ENCODE assay signal across 1 cellular context in the genomic region with DNA sequence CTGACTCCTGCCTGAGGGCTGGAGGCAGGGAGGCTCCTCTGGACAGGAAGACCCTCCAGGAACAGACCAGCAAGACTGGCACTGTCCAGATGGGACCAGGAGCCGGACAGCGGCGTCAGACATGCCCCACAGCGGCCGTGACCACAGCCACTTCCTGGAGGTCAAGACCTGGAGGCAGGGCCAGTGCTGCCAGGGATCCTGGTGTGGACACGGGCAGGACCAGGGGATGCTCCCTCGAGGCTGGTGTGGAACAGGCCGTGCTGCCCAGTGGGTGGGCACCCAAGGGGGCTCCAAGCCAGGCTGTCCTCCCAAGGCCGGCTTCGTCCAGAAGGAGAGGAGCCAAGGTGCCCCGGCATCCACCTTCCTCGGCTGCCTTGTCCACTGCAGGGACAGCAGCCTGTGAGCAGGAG.
TF ChIP-seq lines count a peak whose summit lies in the region.

No MANE protein-coding gene starts in this region.

TF ChIP-seq in HepG2, 621 proteins besides CTCF, POLR2A, EP300 and RAD21 (continued from another document and continues in another):
- TF ChIP-seq, protein P1, sequence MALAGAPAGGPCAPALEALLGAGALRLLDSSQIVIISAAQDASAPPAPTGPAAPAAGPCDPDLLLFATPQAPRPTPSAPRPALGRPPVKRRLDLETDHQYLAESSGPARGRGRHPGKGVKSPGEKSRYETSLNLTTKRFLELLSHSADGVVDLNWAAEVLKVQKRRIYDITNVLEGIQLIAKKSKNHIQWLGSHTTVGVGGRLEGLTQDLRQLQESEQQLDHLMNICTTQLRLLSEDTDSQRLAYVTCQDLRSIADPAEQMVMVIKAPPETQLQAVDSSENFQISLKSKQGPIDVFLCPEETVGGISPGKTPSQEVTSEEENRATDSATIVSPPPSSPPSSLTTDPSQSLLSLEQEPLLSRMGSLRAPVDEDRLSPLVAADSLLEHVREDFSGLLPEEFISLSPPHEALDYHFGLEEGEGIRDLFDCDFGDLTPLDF (CRISPR knock-in tag; IDR thresholded peaks at IDR 0.05), result no peak
- TF ChIP-seq FIP1L1 (IDR thresholded peaks at IDR 0.05; ENCODE audit: borderline replicate concordance, insufficient read depth, low read depth, low read length) (no peak), ZNF3 (CRISPR knock-in tag; IDR thresholded peaks at IDR 0.05) (no peak), DPF2 (CRISPR knock-in tag; IDR thresholded peaks at IDR 0.05; ENCODE audit: borderline replicate concordance, low read depth) (no peak; the same call in 1 of the 2 replicates), ZBED4 (CRISPR knock-in tag; IDR thresholded peaks at IDR 0.05; ENCODE audit: borderline replicate concordance) (no peak), ZSCAN20 (CRISPR knock-in tag; IDR thresholded peaks at IDR 0.05; ENCODE audit: borderline replicate concordance) (0 out of 2 replicates have a peak, but pooled peaks have one; percentile 37), FOXJ3 (CRISPR knock-in tag; IDR thresholded peaks at IDR 0.05; ENCODE audit: borderline replicate concordance) (peak; percentile 54; the same call in 1 of the 2 replicates), NCOA1 (CRISPR knock-in tag; IDR thresholded peaks at IDR 0.05) (no peak), ZNF782 (CRISPR knock-in tag; IDR thresholded peaks at IDR 0.05; ENCODE audit: borderline replicate concordance) (peak; percentile 88; the same call in 1 of the 2 replicates), TFAP4 (IDR thresholded peaks at IDR 0.05; ENCODE audit: borderline replicate concordance, low read depth) (no peak), SNAI1 (CRISPR knock-in tag; IDR thresholded peaks at IDR 0.05; ENCODE audit: borderline replicate concordance) (0 out of 2 replicates have a peak, but pooled peaks have one; percentile 20), TSC22D2 (CRISPR knock-in tag; IDR thresholded peaks at IDR 0.05; ENCODE audit: borderline replicate concordance) (no peak), ZFAT (CRISPR knock-in tag; conservative IDR thresholded peaks at IDR 0.05) (no peak; the same call in 1 of the 2 replicates), LCORL (IDR thresholded peaks at IDR 0.05) (no peak), LCORL (CRISPR knock-in tag; IDR thresholded peaks at IDR 0.05) (no peak), SNAPC2 (CRISPR knock-in tag; IDR thresholded peaks at IDR 0.05) (peak; percentile 12; the same call in 1 of the 2 replicates), MIER3 (CRISPR knock-in tag; IDR thresholded peaks at IDR 0.05; ENCODE audit: borderline replicate concordance) (no peak), ZNF331 (CRISPR knock-in tag; IDR thresholded peaks at IDR 0.05) (no peak), ZKSCAN5 (CRISPR knock-in tag; IDR thresholded peaks at IDR 0.05) (no peak), GZF1 (CRISPR knock-in tag; IDR thresholded peaks at IDR 0.05) (no peak), BCL6 (CRISPR knock-in tag; IDR thresholded peaks at IDR 0.05) (no peak), ZNF562 (CRISPR knock-in tag; IDR thresholded peaks at IDR 0.05; ENCODE audit: borderline replicate concordance) (no peak), NR2F1 (CRISPR knock-in tag; IDR thresholded peaks at IDR 0.05) (peak; percentile 13 to 54; a peak in 3 of 4 replicates), HINFP (CRISPR knock-in tag; IDR thresholded peaks at IDR 0.05; ENCODE audit: low read depth) (no peak), ZFP62 (CRISPR knock-in tag; IDR thresholded peaks at IDR 0.05) (no peak), ATRX (CRISPR knock-in tag; IDR thresholded peaks at IDR 0.05; ENCODE audit: borderline replicate concordance) (no peak), ZNF530 (CRISPR knock-in tag; IDR thresholded peaks at IDR 0.05; ENCODE audit: low read depth) (no peak), GRHL1 (CRISPR knock-in tag; conservative IDR thresholded peaks at IDR 0.05) (no peak), ZNF557 (CRISPR knock-in tag; IDR thresholded peaks at IDR 0.05) (0 out of 2 replicates have a peak, but pooled peaks have one; percentile 27), AKAP8 (CRISPR knock-in tag; IDR thresholded peaks at IDR 0.05) (no peak)
- TF ChIP-seq, protein P2, sequence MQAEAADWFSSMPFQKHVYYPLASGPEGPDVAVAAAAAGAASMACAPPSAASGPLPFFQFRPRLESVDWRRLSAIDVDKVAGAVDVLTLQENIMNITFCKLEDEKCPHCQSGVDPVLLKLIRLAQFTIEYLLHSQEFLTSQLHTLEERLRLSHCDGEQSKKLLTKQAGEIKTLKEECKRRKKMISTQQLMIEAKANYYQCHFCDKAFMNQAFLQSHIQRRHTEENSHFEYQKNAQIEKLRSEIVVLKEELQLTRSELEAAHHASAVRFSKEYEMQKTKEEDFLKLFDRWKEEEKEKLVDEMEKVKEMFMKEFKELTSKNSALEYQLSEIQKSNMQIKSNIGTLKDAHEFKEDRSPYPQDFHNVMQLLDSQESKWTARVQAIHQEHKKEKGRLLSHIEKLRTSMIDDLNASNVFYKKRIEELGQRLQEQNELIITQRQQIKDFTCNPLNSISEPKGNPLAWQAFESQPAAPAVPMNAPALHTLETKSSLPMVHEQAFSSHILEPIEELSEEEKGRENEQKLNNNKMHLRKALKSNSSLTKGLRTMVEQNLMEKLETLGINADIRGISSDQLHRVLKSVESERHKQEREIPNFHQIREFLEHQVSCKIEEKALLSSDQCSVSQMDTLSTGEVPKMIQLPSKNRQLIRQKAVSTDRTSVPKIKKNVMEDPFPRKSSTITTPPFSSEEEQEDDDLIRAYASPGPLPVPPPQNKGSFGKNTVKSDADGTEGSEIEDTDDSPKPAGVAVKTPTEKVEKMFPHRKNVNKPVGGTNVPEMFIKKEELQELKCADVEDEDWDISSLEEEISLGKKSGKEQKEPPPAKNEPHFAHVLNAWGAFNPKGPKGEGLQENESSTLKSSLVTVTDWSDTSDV (CRISPR knock-in tag; IDR thresholded peaks at IDR 0.05), result no peak
- TF ChIP-seq, protein P3, sequence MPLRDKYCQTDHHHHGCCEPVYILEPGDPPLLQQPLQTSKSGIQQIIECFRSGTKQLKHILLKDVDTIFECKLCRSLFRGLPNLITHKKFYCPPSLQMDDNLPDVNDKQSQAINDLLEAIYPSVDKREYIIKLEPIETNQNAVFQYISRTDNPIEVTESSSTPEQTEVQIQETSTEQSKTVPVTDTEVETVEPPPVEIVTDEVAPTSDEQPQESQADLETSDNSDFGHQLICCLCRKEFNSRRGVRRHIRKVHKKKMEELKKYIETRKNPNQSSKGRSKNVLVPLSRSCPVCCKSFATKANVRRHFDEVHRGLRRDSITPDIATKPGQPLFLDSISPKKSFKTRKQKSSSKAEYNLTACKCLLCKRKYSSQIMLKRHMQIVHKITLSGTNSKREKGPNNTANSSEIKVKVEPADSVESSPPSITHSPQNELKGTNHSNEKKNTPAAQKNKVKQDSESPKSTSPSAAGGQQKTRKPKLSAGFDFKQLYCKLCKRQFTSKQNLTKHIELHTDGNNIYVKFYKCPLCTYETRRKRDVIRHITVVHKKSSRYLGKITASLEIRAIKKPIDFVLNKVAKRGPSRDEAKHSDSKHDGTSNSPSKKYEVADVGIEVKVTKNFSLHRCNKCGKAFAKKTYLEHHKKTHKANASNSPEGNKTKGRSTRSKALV (CRISPR knock-in tag; IDR thresholded peaks at IDR 0.05), result no peak; the same call in 1 of the 2 replicates
- TF ChIP-seq, protein P4, sequence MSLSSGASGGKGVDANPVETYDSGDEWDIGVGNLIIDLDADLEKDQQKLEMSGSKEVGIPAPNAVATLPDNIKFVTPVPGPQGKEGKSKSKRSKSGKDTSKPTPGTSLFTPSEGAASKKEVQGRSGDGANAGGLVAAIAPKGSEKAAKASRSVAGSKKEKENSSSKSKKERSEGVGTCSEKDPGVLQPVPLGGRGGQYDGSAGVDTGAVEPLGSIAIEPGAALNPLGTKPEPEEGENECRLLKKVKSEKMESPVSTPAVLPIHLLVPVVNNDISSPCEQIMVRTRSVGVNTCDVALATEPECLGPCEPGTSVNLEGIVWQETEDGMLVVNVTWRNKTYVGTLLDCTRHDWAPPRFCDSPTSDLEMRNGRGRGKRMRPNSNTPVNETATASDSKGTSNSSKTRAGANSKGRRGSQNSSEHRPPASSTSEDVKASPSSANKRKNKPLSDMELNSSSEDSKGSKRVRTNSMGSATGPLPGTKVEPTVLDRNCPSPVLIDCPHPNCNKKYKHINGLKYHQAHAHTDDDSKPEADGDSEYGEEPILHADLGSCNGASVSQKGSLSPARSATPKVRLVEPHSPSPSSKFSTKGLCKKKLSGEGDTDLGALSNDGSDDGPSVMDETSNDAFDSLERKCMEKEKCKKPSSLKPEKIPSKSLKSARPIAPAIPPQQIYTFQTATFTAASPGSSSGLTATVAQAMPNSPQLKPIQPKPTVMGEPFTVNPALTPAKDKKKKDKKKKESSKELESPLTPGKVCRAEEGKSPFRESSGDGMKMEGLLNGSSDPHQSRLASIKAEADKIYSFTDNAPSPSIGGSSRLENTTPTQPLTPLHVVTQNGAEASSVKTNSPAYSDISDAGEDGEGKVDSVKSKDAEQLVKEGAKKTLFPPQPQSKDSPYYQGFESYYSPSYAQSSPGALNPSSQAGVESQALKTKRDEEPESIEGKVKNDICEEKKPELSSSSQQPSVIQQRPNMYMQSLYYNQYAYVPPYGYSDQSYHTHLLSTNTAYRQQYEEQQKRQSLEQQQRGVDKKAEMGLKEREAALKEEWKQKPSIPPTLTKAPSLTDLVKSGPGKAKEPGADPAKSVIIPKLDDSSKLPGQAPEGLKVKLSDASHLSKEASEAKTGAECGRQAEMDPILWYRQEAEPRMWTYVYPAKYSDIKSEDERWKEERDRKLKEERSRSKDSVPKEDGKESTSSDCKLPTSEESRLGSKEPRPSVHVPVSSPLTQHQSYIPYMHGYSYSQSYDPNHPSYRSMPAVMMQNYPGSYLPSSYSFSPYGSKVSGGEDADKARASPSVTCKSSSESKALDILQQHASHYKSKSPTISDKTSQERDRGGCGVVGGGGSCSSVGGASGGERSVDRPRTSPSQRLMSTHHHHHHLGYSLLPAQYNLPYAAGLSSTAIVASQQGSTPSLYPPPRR (CRISPR knock-in tag; IDR thresholded peaks at IDR 0.05; ENCODE audit: borderline replicate concordance), result no peak; the same call in 1 of the 2 replicates
- TF ChIP-seq, protein P5, sequence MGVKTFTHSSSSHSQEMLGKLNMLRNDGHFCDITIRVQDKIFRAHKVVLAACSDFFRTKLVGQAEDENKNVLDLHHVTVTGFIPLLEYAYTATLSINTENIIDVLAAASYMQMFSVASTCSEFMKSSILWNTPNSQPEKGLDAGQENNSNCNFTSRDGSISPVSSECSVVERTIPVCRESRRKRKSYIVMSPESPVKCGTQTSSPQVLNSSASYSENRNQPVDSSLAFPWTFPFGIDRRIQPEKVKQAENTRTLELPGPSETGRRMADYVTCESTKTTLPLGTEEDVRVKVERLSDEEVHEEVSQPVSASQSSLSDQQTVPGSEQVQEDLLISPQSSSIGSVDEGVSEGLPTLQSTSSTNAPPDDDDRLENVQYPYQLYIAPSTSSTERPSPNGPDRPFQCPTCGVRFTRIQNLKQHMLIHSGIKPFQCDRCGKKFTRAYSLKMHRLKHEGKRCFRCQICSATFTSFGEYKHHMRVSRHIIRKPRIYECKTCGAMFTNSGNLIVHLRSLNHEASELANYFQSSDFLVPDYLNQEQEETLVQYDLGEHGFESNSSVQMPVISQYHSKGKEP (CRISPR knock-in tag; IDR thresholded peaks at IDR 0.05), result no peak
- TF ChIP-seq, protein P6, sequence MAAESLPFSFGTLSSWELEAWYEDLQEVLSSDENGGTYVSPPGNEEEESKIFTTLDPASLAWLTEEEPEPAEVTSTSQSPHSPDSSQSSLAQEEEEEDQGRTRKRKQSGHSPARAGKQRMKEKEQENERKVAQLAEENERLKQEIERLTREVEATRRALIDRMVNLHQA (CRISPR knock-in tag; IDR thresholded peaks at IDR 0.05), result no peak
